In genomic region chr6:134908906-134909516, GRCh38 we compare ENCODE assay signal across 8 cellular contexts. TPM values are rescaled to one million over a fixed set of nuclear protein-coding genes. Genes with fewer than 3 reads are reported as not detected.
A peak's percentile ranks its signal among the peaks of the same experiment; 100 is the strongest.
DNase-seq lines count a peak whose midpoint lies in the region; ATAC-seq and TF ChIP-seq lines count a peak whose summit lies in the region.

No MANE protein-coding gene starts in this region.

- POLR2A ChIA-PET in A673 (lab: Charles Lee; ENCODE audit: low non-redundant PET), result no interaction called here
- POLR2A ChIA-PET in WTC11 (lab: Charles Lee), result no interaction called here

- H3K9me3 Mint-ChIP-seq in WTC11, result peaks cover 10% of the 10 kb centered on the region; the same call in 1 of the 2 replicates

- BruUV-seq in A673 (replicated peaks; lab: Mats Ljungman, UMichigan), result no TSS peak

- TF ChIP-seq CTCF in A673 (conservative IDR thresholded peaks at IDR 0.05; ENCODE audit: low read depth, low read length) (no peak), WTC11 (IDR thresholded peaks at IDR 0.05) (no peak)

- no peaks in the 10 kb centered on the region for H3K4me1 Mint-ChIP-seq in WTC11

- H3K27me3 ChIP-seq in A673 (replicated peaks; ENCODE audit: insufficient read depth, low read depth, low read length, poor library complexity), result no peaks in the 10 kb centered on the region

- no peaks in the 10 kb centered on the region for H3K36me3 Mint-ChIP-seq in WTC11

- no peak overlapping the region for H3K27ac ChIP-seq in A673 (ENCODE audit: low read depth, low read length, poor library complexity, severe bottlenecking)

- CTCF ChIA-PET in A673 (lab: Charles Lee), result interaction anchor here (0.6 kb wide), 1 partner anchor 746 kb away, joined by 3 read pairs; no protein-coding TSS in a partner anchor
- CTCF ChIA-PET in WTC11 (lab: Charles Lee), result interaction anchor here (0.6 to 1.0 kb wide), 4 partner anchors 9 to 785 kb away, joined by 3 read pairs; no protein-coding TSS in a partner anchor

- no peak overlapping the region for H3K27ac Mint-ChIP-seq in WTC11

- DNase-seq in A673 (ENCODE audit: low spot score) (peak; percentile 26), LHCN-M2 (ENCODE audit: low read depth) (peak; percentile 94), cerebellum (ENCODE audit: low spot score) (peak; percentile 34), lung microvascular endothelial cell (ENCODE audit: low read depth in 2 of 2) (peak; percentile 90 to 95), NCI-H2107 treated with DMSO at 0.1 percent for 48 hours (lab: John Stamatoyannopoulos, UW; ENCODE audit: unreplicated experiment) (no peak), WTC11 (ENCODE audit: low spot score) (no peak)

- no peak overlapping the region for H3K4me3 ChIP-seq in A673 (ENCODE audit: low read depth, low read length, poor library complexity, severe bottlenecking)

- intact Hi-C loops in A673 (cut with micrococcal nuclease; ENCODE audit: unreplicated experiment), result no loop called here

- no peak for ATAC-seq in HG02571 (IDR thresholded peaks at IDR 0.05; ENCODE audit: unreplicated experiment)
- no peak for ATAC-seq in WTC11
- ATAC-seq in HG03354 (IDR thresholded peaks at IDR 0.05; ENCODE audit: poor library complexity, severe bottlenecking, unreplicated experiment), result no peak

- H3K36me3 ChIP-seq in A673 (ENCODE audit: insufficient read depth, low read length, poor library complexity, severe bottlenecking), result no peaks in the 10 kb centered on the region

- H3K4me3 Mint-ChIP-seq in WTC11, result no peak overlapping the region

- no peaks in the 10 kb centered on the region for H3K9me3 ChIP-seq in A673 (ENCODE audit: low read depth, low read length, poor library complexity, severe bottlenecking)

- H3K4me1 ChIP-seq in A673 (ENCODE audit: insufficient read depth, low read length, poor library complexity, severe bottlenecking), result no peaks in the 10 kb centered on the region

- no peaks in the 10 kb centered on the region for H3K27me3 Mint-ChIP-seq in WTC11 (ENCODE audit: low read depth)

TF ChIP-seq in WTC11, 78 proteins besides CTCF, POLR2A, EP300 and RAD21 (continues in another document):
- TF ChIP-seq HMGXB4 (CRISPR knock-in tag; IDR thresholded peaks at IDR 0.05) (no peak), AR (CRISPR knock-in tag; IDR thresholded peaks at IDR 0.05) (no peak), MAX (CRISPR knock-in tag; IDR thresholded peaks at IDR 0.05) (no peak), RORB (CRISPR knock-in tag; IDR thresholded peaks at IDR 0.05) (no peak), NFYB (CRISPR knock-in tag; conservative IDR thresholded peaks at IDR 0.05; ENCODE audit: low read depth) (no peak), ZMAT4 (CRISPR knock-in tag; IDR thresholded peaks at IDR 0.05) (no peak), ELF4 (CRISPR knock-in tag; IDR thresholded peaks at IDR 0.05; ENCODE audit: low read depth) (no peak), ZNF532 (CRISPR knock-in tag; IDR thresholded peaks at IDR 0.05; ENCODE audit: borderline replicate concordance) (no peak), FOXJ3 (CRISPR knock-in tag; IDR thresholded peaks at IDR 0.05; ENCODE audit: borderline replicate concordance) (no peak), ZNF425 (CRISPR knock-in tag; conservative IDR thresholded peaks at IDR 0.05) (no peak), ZNF671 (CRISPR knock-in tag; IDR thresholded peaks at IDR 0.05) (no peak), ZBTB21 (CRISPR knock-in tag; IDR thresholded peaks at IDR 0.05; ENCODE audit: borderline replicate concordance) (no peak)

RNA-seq across cellular contexts. Expression of gene ALDH8A1, which starts 40.9 kb away (rescaled TPM):
- total RNA-seq in A673 (2021) (0.45 and 0.76 TPM in 2 replicates), LHCN-M2 (2014; rRNA removed) (0.06 TPM in 1 of 2 replicates, not detected in the other), cerebellum (5.9 TPM), lung microvascular endothelial cell (0.20 and 0.44 TPM in 2 replicates), WTC11 (2021) (0.17 to 0.46 TPM (median 0.23 TPM) in 3 replicates)
- not detected for polyA plus RNA-seq in LHCN-M2 (2012)

Comparison
In these comparisons a context has a peak if more than half of its experiments do, and no peak if none do; other contexts are left out.
1. DNase-seq: peak in A673 (single experiment), LHCN-M2 (single experiment), cerebellum (single experiment) and lung microvascular endothelial cell (2 of 2); none in NCI-H2107 treated with DMSO at 0.1 percent for 48 hours (single experiment) and WTC11 (single experiment).